ENCODE assay signal across 12 cellular contexts in the genomic region with DNA sequence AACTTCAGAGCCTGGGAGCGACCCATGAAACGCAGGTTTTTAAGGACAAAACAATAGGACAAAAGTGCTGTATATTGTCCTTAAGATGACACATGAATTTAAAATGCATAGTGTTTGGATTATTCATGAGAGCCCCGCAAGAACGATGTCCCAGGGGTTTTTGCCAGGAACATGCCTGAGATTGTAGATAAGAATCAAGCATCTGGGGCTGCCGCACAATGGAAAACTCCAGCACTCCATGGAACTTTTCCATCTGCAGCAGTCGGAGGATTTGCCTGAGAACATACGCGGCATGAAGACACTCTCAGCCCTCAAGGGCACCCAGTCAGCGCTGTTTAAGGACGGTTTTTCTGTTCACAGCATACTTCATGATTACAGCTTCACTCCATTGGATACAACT. TPM values are rescaled to one million over a fixed set of nuclear protein-coding genes. Genes with fewer than 3 reads are reported as not detected.
DNase-seq lines count a peak whose midpoint lies in the region; ATAC-seq and TF ChIP-seq lines count a peak whose summit lies in the region.
"Had no signal": no experiment of that assay in that cellular context is flagged by ENCODE, and none has a peak within 500 bp of the region (broad histone marks: within the 10 kb centered on the region; RNA-seq: fewer than 3 reads in every experiment).

No MANE protein-coding gene starts in this region.

- no peak overlapping the region for H3K4me3 ChIP-seq in fibroblast of the aortic adventitia (ENCODE audit: low read depth, low read length)

- in situ Hi-C loops in G401 (cut with HindIII; ENCODE audit: low sequenced_read_pairs) = no loop called here

- DNase-seq in EH (ENCODE audit: low read depth) = peak; percentile 96
- peak; percentile 85 for DNase-seq in fibroblast of the aortic adventitia (ENCODE audit: low read depth)
- peak; percentile 83 for DNase-seq in pulmonary artery endothelial cell (ENCODE audit: low read depth, low spot score)
- DNase-seq in NCI-H1694 treated with DMSO at 0.1 percent for 48 hours (lab: John Stamatoyannopoulos, UW) = no peak
- no peak for DNase-seq in G401 (ENCODE audit: low spot score)
- no peak for DNase-seq in NCI-H526 treated with DMSO at 0.1 percent for 48 hours (lab: John Stamatoyannopoulos, UW)
- DNase-seq: activated naive CD8-positive, alpha-beta T cell treated with anti-CD3 and anti-CD28 coated beads for 36 hours; CD4-positive, alpha-beta T cell; stimulated activated CD4-positive, alpha-beta T cell treated with anti-CD3 and anti-CD28 coated beads, Interleukin-15, amount 100 ng/mL, for 24 hours had no signal

- no peak for TF ChIP-seq CTCF in fibroblast of the aortic adventitia (IDR thresholded peaks at IDR 0.05; ENCODE audit: insufficient read depth, low read length)

- ATAC-seq in SK-N-SH treated with all-trans-retinoic acid at 6 μM for 48 hours (peak; percentile 72), HG02970 (IDR thresholded peaks at IDR 0.05; ENCODE audit: low FRiP score, unreplicated experiment) (no peak)
- ATAC-seq: Panc1 had no signal

TF ChIP-seq in SK-N-SH treated with all-trans-retinoic acid at 6 μM for 48 hours, 23 proteins besides CTCF, POLR2A, EP300 and RAD21:
- TF ChIP-seq ZFP3 (CRISPR knock-in tag; IDR thresholded peaks at IDR 0.05) (peak; percentile 28; the same call in 1 of the 2 replicates), RARB (CRISPR knock-in tag; IDR thresholded peaks at IDR 0.05) (no peak), ZC3H10 (CRISPR knock-in tag; IDR thresholded peaks at IDR 0.05) (no peak), TCF4 (CRISPR knock-in tag; IDR thresholded peaks at IDR 0.05; ENCODE audit: borderline replicate concordance) (no peak)

RNA-seq across cellular contexts. Expression of a gene that starts 5.3 kb away (rescaled TPM):
- total RNA-seq in fibroblast of the aortic adventitia (ENCODE audit: low replicate concordance) (6.9 and 9.9 TPM in 2 replicates), pulmonary artery endothelial cell (58.9 and 61.4 TPM in 2 replicates)
- total RNA-seq in G401 (2014; rRNA removed; shearing (Covaris generic)) = not detected in 2 replicates
- total RNA-seq: activated naive CD8-positive, alpha-beta T cell treated with anti-CD3 and anti-CD28 coated beads for 36 hours; CD4-positive, alpha-beta T cell had no signal

Comparison
In these comparisons a context has a peak if more than half of its experiments do, and no peak if none do; other contexts are left out.
1. DNase-seq: peak in EH (single experiment), fibroblast of the aortic adventitia (single experiment) and pulmonary artery endothelial cell (single experiment); none in NCI-H1694 treated with DMSO at 0.1 percent for 48 hours (single experiment), G401 (single experiment) and NCI-H526 treated with DMSO at 0.1 percent for 48 hours (single experiment).